Comparison of ENCODE assay signal across 9 cellular contexts in genomic region chr17:75927286-75927922, GRCh38. TPM values are rescaled to one million over a fixed set of nuclear protein-coding genes. Genes with fewer than 3 reads are reported as not detected.
DNase-seq lines count a peak whose midpoint lies in the region; ATAC-seq, FAIRE-seq and TF ChIP-seq lines count a peak whose summit lies in the region.
"Had no signal": no experiment of that assay in that cellular context is flagged by ENCODE, and none has a peak within 500 bp of the region (broad histone marks: within the 10 kb centered on the region; RNA-seq: fewer than 3 reads in every experiment).

No MANE protein-coding gene starts in this region.

- no peak overlapping the region for H2AFZ ChIP-seq in DND-41 (ENCODE audit: low read depth, low read length)

- no peaks in the 10 kb centered on the region for H3K79me2 ChIP-seq in DND-41 (ENCODE audit: insufficient read depth, low read length)

- H3K4me3 ChIP-seq in DND-41 (ENCODE audit: low read depth in 1 of 2, low read length in 2 of 2): no peak overlapping the region
- no peak overlapping the region for H3K4me3 ChIP-seq in bronchial epithelial cell (ENCODE audit: low read depth, low read length)

- TF ChIP-seq CTCF in DND-41 (IDR thresholded peaks at IDR 0.05; ENCODE audit: borderline replicate concordance, extremely low read depth, low read length, poor library complexity, severe bottlenecking) (peak; percentile 64), bronchial epithelial cell (IDR thresholded peaks at IDR 0.05; ENCODE audit: insufficient read depth, low read length, severe bottlenecking) (peak; percentile 62), mesothelial cell of epicardium (IDR thresholded peaks at IDR 0.05; ENCODE audit: unreplicated experiment) (peak; percentile 31)

- FAIRE-seq in bronchial epithelial cell (lab: Jason Lieb, UNC): peak; percentile 83
- FAIRE-seq: TTC549 had no signal

- DNase-seq in DND-41 (no peak), HT-29 (ENCODE audit: low spot score) (peak; percentile 35), bronchial epithelial cell (ENCODE audit: low read depth) (peak; percentile 82), mesothelial cell of epicardium (ENCODE audit: low spot score in 2 of 2, unreplicated experiment in 2 of 2) (no peak), cortex of kidney (lab: John Stamatoyannopoulos, UW) (no peak)
- no peak for DNase-seq in activated CD4-positive, alpha-beta T cell treated with anti-CD3 and anti-CD28 coated beads, Interleukin-2, amount 50 U/mL, for 4 hours

- H3K4me1 Mint-ChIP-seq in mesothelial cell of epicardium: no peaks in the 10 kb centered on the region

- H3K4me1 ChIP-seq in DND-41 (ENCODE audit: insufficient read depth, low read length): no peaks in the 10 kb centered on the region

- H3K27ac ChIP-seq in DND-41 (ENCODE audit: low read length): no peak overlapping the region

- no peaks in the 10 kb centered on the region for H4K20me1 ChIP-seq in DND-41 (ENCODE audit: insufficient read depth, low read length)

- no peak overlapping the region for H3K4me2 ChIP-seq in DND-41 (ENCODE audit: insufficient read depth, low read length)

- peaks cover 7% of the 10 kb centered on the region for H3K36me3 Mint-ChIP-seq in mesothelial cell of epicardium

- H3K9me3 ChIP-seq in DND-41 (ENCODE audit: insufficient read depth, low read length, severe bottlenecking): no peaks in the 10 kb centered on the region

- no peaks in the 10 kb centered on the region for H3K9me3 Mint-ChIP-seq in mesothelial cell of epicardium

- no peaks in the 10 kb centered on the region for H3K27me3 Mint-ChIP-seq in mesothelial cell of epicardium (ENCODE audit: low read depth)

- ATAC-seq in DND-41 (ENCODE audit: insufficient read depth, low read depth) (peak; percentile 57; the same call in 2 of the 3 replicates), HG03354 (IDR thresholded peaks at IDR 0.05; ENCODE audit: poor library complexity, severe bottlenecking, unreplicated experiment) (no peak), GM18907 (IDR thresholded peaks at IDR 0.05; ENCODE audit: unreplicated experiment) (no peak)

- no peak overlapping the region for H3K9ac ChIP-seq in DND-41 (ENCODE audit: low read depth, low read length)

- H3K27me3 ChIP-seq in DND-41 (ENCODE audit: insufficient read depth, low read length, poor library complexity) (no peaks in the 10 kb centered on the region), bronchial epithelial cell (ENCODE audit: control insufficient read depth, insufficient read depth, low read length) (no peaks in the 10 kb centered on the region)

- no peak overlapping the region for H3K4me3 Mint-ChIP-seq in mesothelial cell of epicardium

- H3K36me3 ChIP-seq in DND-41 (ENCODE audit: insufficient read depth, low read length): peaks cover 25% of the 10 kb centered on the region
- H3K36me3 ChIP-seq in bronchial epithelial cell (ENCODE audit: control insufficient read depth, insufficient read depth, low read length): peaks cover 2% of the 10 kb centered on the region

- H3K27ac Mint-ChIP-seq in mesothelial cell of epicardium: no peak overlapping the region

RNA-seq across cellular contexts. Expression of gene FBF1, which starts 13.4 kb away (rescaled TPM):
- 7.4 and 13.1 TPM in 2 replicates for total RNA-seq in HT-29 (2014; rRNA removed; shearing (Covaris generic))
- total RNA-seq in bronchial epithelial cell (10.5 and 16.0 TPM in 2 replicates), mesothelial cell of epicardium (22.4 to 24.6 TPM (median 23.4 TPM) in 3 replicates)

RNA-seq across cellular contexts. Expression of gene MRPL38, which starts 22.7 kb away (rescaled TPM):
- total RNA-seq in HT-29 (2014; rRNA removed; shearing (Covaris generic)): 85.7 and 92.3 TPM in 2 replicates
- total RNA-seq in bronchial epithelial cell (27.4 and 31.7 TPM in 2 replicates), mesothelial cell of epicardium (77.8 to 91.1 TPM (median 82.2 TPM) in 3 replicates)

RNA-seq across cellular contexts. Expression of gene TRIM65, which starts 30.7 kb away (rescaled TPM):
- 20.2 and 29.2 TPM in 2 replicates for total RNA-seq in HT-29 (2014; rRNA removed; shearing (Covaris generic))
- total RNA-seq in bronchial epithelial cell (13.2 and 21.1 TPM in 2 replicates), mesothelial cell of epicardium (21.2 to 21.9 TPM (median 21.4 TPM) in 3 replicates)

RNA-seq across cellular contexts. Expression of gene TRIM47, which starts 49.0 kb away (rescaled TPM):
- total RNA-seq in HT-29 (2014; rRNA removed; shearing (Covaris generic)): 65.7 and 69.5 TPM in 2 replicates
- total RNA-seq in bronchial epithelial cell: 10.5 and 14.6 TPM in 2 replicates
- 2.8 to 3.1 TPM (median 2.9 TPM) in 3 replicates for total RNA-seq in mesothelial cell of epicardium

RNA-seq across cellular contexts. Expression of gene ACOX1, which starts 51.6 kb away (rescaled TPM):
- 32.1 and 46.5 TPM in 2 replicates for total RNA-seq in HT-29 (2014; rRNA removed; shearing (Covaris generic))
- total RNA-seq in bronchial epithelial cell (39.8 and 49.5 TPM in 2 replicates), mesothelial cell of epicardium (52.2 to 57.5 TPM (median 54.3 TPM) in 3 replicates)

Comparison
In these comparisons a context has a peak if more than half of its experiments do, and no peak if none do; other contexts are left out.
1. DNase-seq: peak in HT-29 (single experiment) and bronchial epithelial cell (single experiment); none in DND-41 (single experiment), mesothelial cell of epicardium (0 of 2), activated CD4-positive, alpha-beta T cell treated with anti-CD3 and anti-CD28 coated beads, Interleukin-2, amount 50 U/mL, for 4 hours (0 of 2) and cortex of kidney (single experiment).
2. Peak in every context shown above with its lines, with median percentiles within 50 percentile points of each other: CTCF ChIP-seq.